8 cellular contexts compared by ENCODE assay signal in the genomic region with DNA sequence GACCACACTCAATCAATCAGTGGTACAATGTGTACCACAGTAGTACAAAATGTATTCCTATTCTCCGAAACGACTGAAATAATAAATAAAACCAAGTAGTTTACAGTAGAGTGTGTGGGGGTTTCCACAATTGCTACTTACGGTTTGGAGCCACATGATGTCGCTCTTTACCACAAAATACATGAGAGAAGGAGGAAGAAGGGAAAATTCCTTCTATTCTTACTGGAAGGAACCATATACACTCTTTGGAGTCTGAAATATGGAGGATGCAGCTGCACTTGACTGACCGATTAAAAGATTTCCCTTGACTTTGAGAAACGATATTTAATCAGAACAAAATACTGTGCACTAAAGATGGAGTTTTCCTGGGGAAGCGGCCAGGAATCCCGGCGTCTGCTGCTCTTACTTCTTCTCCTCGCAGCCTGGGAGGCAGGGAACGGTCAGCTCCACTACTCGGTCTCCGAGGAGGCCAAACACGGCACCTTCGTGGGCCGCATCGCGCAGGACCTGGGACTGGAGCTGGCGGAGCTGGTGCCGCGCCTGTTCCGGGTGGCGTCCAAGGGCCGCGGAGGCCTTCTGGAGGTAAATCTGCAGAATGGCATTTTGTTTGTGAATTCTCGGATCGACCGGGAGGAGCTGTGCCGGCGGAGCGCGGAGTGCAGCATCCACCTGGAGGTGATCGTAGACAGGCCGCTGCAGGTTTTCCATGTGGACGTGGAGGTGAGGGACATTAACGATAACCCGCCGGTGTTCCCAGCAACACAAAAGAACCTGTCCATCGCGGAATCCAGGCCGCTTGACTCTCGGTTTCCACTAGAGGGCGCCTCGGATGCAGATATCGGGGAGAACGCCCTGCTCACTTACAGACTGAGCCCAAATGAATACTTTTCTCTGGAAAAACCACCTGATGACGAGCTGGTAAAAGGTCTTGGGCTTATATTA. TPM values are rescaled to one million over a fixed set of nuclear protein-coding genes. Genes with fewer than 3 reads are reported as not detected.
A peak's percentile ranks its signal among the peaks of the same experiment; 100 is the strongest.
DNase-seq lines count a peak whose midpoint lies in the region; ATAC-seq and TF ChIP-seq lines count a peak whose summit lies in the region.

A gene (plus strand): TSS at position 235 of the 942 bp plus-strand sequence.

- no peak for TF ChIP-seq POLR2A in suprapubic skin (IDR thresholded peaks at IDR 0.05)

- TF ChIP-seq EP300 in suprapubic skin (IDR thresholded peaks at IDR 0.05): no peak

- peaks cover 2% of the 10 kb centered on the region for H3K9me3 ChIP-seq in WERI-Rb-1 (ENCODE audit: severe bottlenecking)
- H3K9me3 ChIP-seq in suprapubic skin: peaks cover 31% of the 10 kb centered on the region

- peak; percentile 41 for DNase-seq in stimulated activated CD4-positive, alpha-beta T cell treated with anti-CD3 and anti-CD28 coated beads, Interleukin-15, amount 100 ng/mL, for 24 hours
- no peak for DNase-seq in stimulated activated CD4-positive, alpha-beta T cell treated with anti-CD3 and anti-CD28 coated beads, Interleukin-1b, Interleukin-23, amount 100 ng/mL, for 48 hours
- peak; percentile 87 for DNase-seq in WERI-Rb-1
- no peak for DNase-seq in suprapubic skin (ENCODE audit: low spot score in 2 of 2)

- no peak for ATAC-seq in activated CD4-positive, CD25-positive, alpha-beta regulatory T cell treated with anti-CD3 and anti-CD28 coated beads, Interleukin-2, amount 50 U/mL, for 24 hours
- ATAC-seq in HG03571 (IDR thresholded peaks at IDR 0.05; ENCODE audit: unreplicated experiment): no peak
- ATAC-seq in HG02870 (IDR thresholded peaks at IDR 0.05; ENCODE audit: unreplicated experiment): no peak

- H3K4me3 ChIP-seq in WERI-Rb-1 (ENCODE audit: low read depth, low read length) (peak within 1 kb of the TSS; percentile 98), iPS-11a (ENCODE audit: low read depth, low read length) (peak within 1 kb of the TSS; percentile 78), suprapubic skin (peak within 1 kb of the TSS; percentile 33)

- TF ChIP-seq CTCF in WERI-Rb-1 (IDR thresholded peaks at IDR 0.05; ENCODE audit: low read depth, low read length) (peak; percentile 74), suprapubic skin (IDR thresholded peaks at IDR 0.05) (no peak)

- H3K27me3 ChIP-seq in WERI-Rb-1 (ENCODE audit: insufficient read depth, low read depth, severe bottlenecking): no peaks in the 10 kb centered on the region
- H3K27me3 ChIP-seq in suprapubic skin: peaks cover 4% of the 10 kb centered on the region

- H3K27ac ChIP-seq in WERI-Rb-1: peak within 1 kb of the TSS; percentile 84
- no peak within 1 kb of the TSS for H3K27ac ChIP-seq in suprapubic skin

- H3K4me1 ChIP-seq in suprapubic skin: no peaks in the 10 kb centered on the region

- WGBS in suprapubic skin: 20% methylated on average over 28 of the region's 47 CpGs

- H3K36me3 ChIP-seq in WERI-Rb-1 (peaks cover 3% of the 10 kb centered on the region), suprapubic skin (no peaks in the 10 kb centered on the region)

RNA-seq across cellular contexts. Expression of the gene that starts here (rescaled TPM):
- total RNA-seq in suprapubic skin: under 1 TPM; 0.21 to 0.62 (median 0.54) TPM

Comparison
In these comparisons a context has a peak if more than half of its experiments do, and no peak if none do; other contexts are left out.
1. DNase-seq: peak in stimulated activated CD4-positive, alpha-beta T cell treated with anti-CD3 and anti-CD28 coated beads, Interleukin-15, amount 100 ng/mL, for 24 hours (single experiment) and WERI-Rb-1 (single experiment); none in stimulated activated CD4-positive, alpha-beta T cell treated with anti-CD3 and anti-CD28 coated beads, Interleukin-1b, Interleukin-23, amount 100 ng/mL, for 48 hours (single experiment) and suprapubic skin (0 of 2).
2. H3K4me3 ChIP-seq: peak in every context shown above with its lines; median percentile 98 in WERI-Rb-1; 78 in iPS-11a; 33 in suprapubic skin.